In the genomic region with DNA sequence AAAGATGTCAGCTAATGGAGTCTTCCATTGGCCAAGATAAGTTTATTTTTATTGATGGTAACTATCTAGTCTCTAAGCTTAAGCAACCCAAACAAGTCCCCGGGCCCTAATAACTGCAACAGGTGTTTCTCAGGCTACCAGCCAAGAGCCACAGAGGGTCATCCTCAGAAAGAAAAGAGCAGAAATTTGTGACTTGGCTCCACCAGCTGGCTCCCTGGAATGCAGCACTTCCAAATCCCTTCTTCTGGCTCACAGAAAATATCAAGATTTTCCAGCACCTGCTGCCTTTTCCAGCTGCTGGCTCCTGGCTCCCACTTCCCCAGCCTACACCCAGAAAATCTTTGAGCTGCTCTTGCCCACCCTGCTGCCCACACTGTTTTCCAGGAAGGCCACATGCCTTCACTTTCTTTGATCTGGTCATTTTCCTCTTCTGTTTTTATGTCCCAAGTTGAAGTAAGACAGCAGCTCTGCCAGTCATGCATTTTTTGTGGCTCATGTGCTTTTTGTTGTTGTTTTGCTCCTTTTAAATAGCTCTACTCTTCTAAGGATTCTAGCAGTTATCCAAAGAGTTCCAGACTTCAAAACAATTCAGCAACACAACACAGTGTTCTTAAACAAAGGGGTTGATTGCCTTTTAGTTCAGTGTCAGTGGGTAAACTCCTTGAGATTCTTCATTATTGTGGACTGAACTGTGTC, we compare ENCODE assay signal across 15 cellular contexts.
DNase-seq lines count a peak whose midpoint lies in the region; ATAC-seq, FAIRE-seq and TF ChIP-seq lines count a peak whose summit lies in the region.
"Had no signal": no experiment of that assay in that cellular context is flagged by ENCODE, and none has a peak within 500 bp of the region (broad histone marks: within the 10 kb centered on the region; RNA-seq: fewer than 3 reads in every experiment).

No MANE protein-coding gene starts in this region.

- H3K36me3 ChIP-seq in H1 (ENCODE audit: control insufficient read depth in 2 of 4, insufficient read depth in 4 of 4, low read length in 3 of 4) = no peaks in the 10 kb centered on the region
- H3K36me3 ChIP-seq in sigmoid colon = no peaks in the 10 kb centered on the region
- no peaks in the 10 kb centered on the region for H3K36me3 ChIP-seq in prostate gland
- H3K36me3 ChIP-seq: colonic mucosa, thyroid gland had no signal

- H3K4me2 ChIP-seq in H1 (ENCODE audit: insufficient read depth in 1 of 2, low read depth in 2 of 2, low read length in 2 of 2) = no peak overlapping the region

- H4K91ac ChIP-seq in H1 (replicated peaks; ENCODE audit: insufficient read length, low read length) = no peak overlapping the region

- H3K14ac ChIP-seq in H1 (ENCODE audit: insufficient read length) = no peak overlapping the region

- H3K27ac ChIP-seq in H1 (ENCODE audit: low read depth, low read length) (no peak overlapping the region), sigmoid colon (no peak overlapping the region), prostate gland (no peak overlapping the region)
- H3K27ac ChIP-seq: colonic mucosa, thyroid gland had no signal

- peaks cover 23 to 33% of the 10 kb centered on the region in 2 donors for H3K36me3 Mint-ChIP-seq in activated naive CD4-positive, alpha-beta T cell treated with anti-CD3 and anti-CD28 coated beads, Interleukin-2, amount 50 U/mL, for 72 hours

- 0 out of 2 replicates have a peak overlapping the region, but pooled peaks have one; percentile 47 for H2AFZ ChIP-seq in H1 (ENCODE audit: low read length)

- CTCF ChIA-PET in H1 (lab: Charles Lee; ENCODE audit: partially characterized antibody) = interaction anchor here (0.5 to 1.6 kb wide), 14 partner anchors 10 to 472 kb away, joined by 3 to 7 read pairs (median 3); no protein-coding TSS in a partner anchor

- H3K9me3 ChIP-seq in H1 (ENCODE audit: insufficient read depth in 2 of 2, low read depth in 1 of 2, low read length in 1 of 2) (no peaks in the 10 kb centered on the region), sigmoid colon (peaks cover 0 to 4% (median 0%) of the 10 kb centered on the region in 4 donors), prostate gland (no peaks in the 10 kb centered on the region)
- H3K9me3 ChIP-seq: colonic mucosa, thyroid gland had no signal

- no peak for TF ChIP-seq POLR2A in H1 (IDR thresholded peaks at IDR 0.05; ENCODE audit: control extremely low read depth in 1 of 2, low read depth in 2 of 2, low read length in 2 of 2)
- no peak for TF ChIP-seq POLR2A in sigmoid colon (IDR thresholded peaks at IDR 0.05)
- no peak for TF ChIP-seq POLR2A in prostate gland (IDR thresholded peaks at IDR 0.05)

- H2BK20ac ChIP-seq in H1 (ENCODE audit: low read length) = no peak overlapping the region

- H3K23ac ChIP-seq in H1 (ENCODE audit: insufficient read length) = no peak overlapping the region

- FAIRE-seq in H1 (lab: Jason Lieb, UNC) = peak; percentile 36
- FAIRE-seq: K562 had no signal

- peak; percentile 10 to 51 (median 42) for TF ChIP-seq CTCF in H1 (IDR thresholded peaks at IDR 0.05; ENCODE audit: control extremely low read depth in 1 of 3, insufficient read depth in 1 of 3, low read depth in 1 of 3, low read length in 3 of 3)
- TF ChIP-seq CTCF in sigmoid colon (IDR thresholded peaks at IDR 0.05) = no peak
- no peak for TF ChIP-seq CTCF in prostate gland (IDR thresholded peaks at IDR 0.05)

- H4K8ac ChIP-seq in H1 (ENCODE audit: extremely low read depth, insufficient read depth, low read length) = no peak overlapping the region

- H3K27me3 ChIP-seq in H1 (replicated peaks in 1 of 4; ENCODE audit: control insufficient read depth in 3 of 4, extremely low read depth in 1 of 4, insufficient read depth in 3 of 4, low read length in 3 of 4) (no peaks in the 10 kb centered on the region), sigmoid colon (no peaks in the 10 kb centered on the region), prostate gland (replicated peaks; ENCODE audit: insufficient read depth) (no peaks in the 10 kb centered on the region)
- H3K27me3 ChIP-seq: colonic mucosa, thyroid gland had no signal

- peak; percentile 3 for DNase-seq in NCI-H1092 (lab: John Stamatoyannopoulos, UW)
- DNase-seq in NCI-H1092 treated with DMSO at 0.1 percent for 48 hours (lab: John Stamatoyannopoulos, UW) = no peak
- peak; percentile 5 for DNase-seq in NCI-H69 (lab: John Stamatoyannopoulos, UW)
- DNase-seq in H1 (ENCODE audit: low read depth in 1 of 2, low spot score in 2 of 2) = no peak
- peak; percentile 85 for DNase-seq in sigmoid colon
- DNase-seq in activated naive CD4-positive, alpha-beta T cell treated with anti-CD3 and anti-CD28 coated beads, Interleukin-2, amount 50 U/mL, for 72 hours (ENCODE audit: low spot score in 2 of 2) = no peak
- no peak for DNase-seq in prostate gland (ENCODE audit: low spot score)
- DNase-seq: colonic mucosa; naive thymus-derived CD8-positive, alpha-beta T cell; NCI-H2029; small intestine; thyroid gland had no signal

- peaks cover 14 to 20% of the 10 kb centered on the region in 2 donors for H3K9me3 Mint-ChIP-seq in activated naive CD4-positive, alpha-beta T cell treated with anti-CD3 and anti-CD28 coated beads, Interleukin-2, amount 50 U/mL, for 72 hours

- no peak overlapping the region for H3K9ac ChIP-seq in H1 (replicated peaks in 1 of 4; ENCODE audit: extremely low read depth in 1 of 4, low read depth in 3 of 4, low read length in 3 of 4)

- no peak overlapping the region for H3K18ac ChIP-seq in H1 (ENCODE audit: extremely low read depth, low read length)

- intact Hi-C loops in sigmoid colon (cut with DNase I) = no loop called here
- intact Hi-C loops in prostate gland (cut with DNase I) = no loop called here

- H3K4me1 ChIP-seq in H1 (replicated peaks in 1 of 4; ENCODE audit: control insufficient read depth in 3 of 4, insufficient read depth in 4 of 4, low read length in 3 of 4) (no peaks in the 10 kb centered on the region; a peak in 1 of 7 replicates), sigmoid colon (peaks cover 0 to 5% (median 2%) of the 10 kb centered on the region in 4 donors), prostate gland (replicated peaks) (no peaks in the 10 kb centered on the region)
- H3K4me1 ChIP-seq: colonic mucosa, thyroid gland had no signal

- no peak overlapping the region for H2BK15ac ChIP-seq in H1 (ENCODE audit: low read length)

- POLR2A ChIA-PET in H1 (lab: Charles Lee; ENCODE audit: partially characterized antibody) = no interaction called here

- ATAC-seq in HG03354 (IDR thresholded peaks at IDR 0.05; ENCODE audit: poor library complexity, severe bottlenecking, unreplicated experiment) = no peak
- no peak for ATAC-seq in activated naive CD4-positive, alpha-beta T cell treated with anti-CD3 and anti-CD28 coated beads, Interleukin-2, amount 50 U/mL, for 72 hours
- ATAC-seq: K562; naive thymus-derived CD8-positive, alpha-beta T cell had no signal

- H3K79me2 ChIP-seq in H1 (ENCODE audit: control insufficient read depth in 1 of 2, insufficient read depth in 2 of 2, low read length in 2 of 2) = no peaks in the 10 kb centered on the region

- no peaks in the 10 kb centered on the region for H3K79me1 ChIP-seq in H1 (ENCODE audit: low read depth, low read length)

- no peaks in the 10 kb centered on the region for H4K20me1 ChIP-seq in H1 (replicated peaks in 1 of 2; ENCODE audit: control insufficient read depth in 1 of 2, insufficient read depth in 2 of 2, low read length in 2 of 2)

- WGBS in H1 (ENCODE audit: extremely low coverage in 1 of 2, insufficient coverage in 1 of 2, insufficient read length in 1 of 2, insufficient replicate concordance in 2 of 2, low coverage in 1 of 2, low lambda C conversion rate in 2 of 2, missing lambda C conversion rate in 1 of 2), 2 experiments = 85% methylated on average over 1 of the region's 1 CpG; no CpG with 5 or more reads in 1 of the 2 experiments
- 15 to 60% methylated on average over 1 of the region's 1 CpG for WGBS in sigmoid colon, 2 donors
- 19% methylated on average over 1 of the region's 1 CpG for WGBS in prostate gland

- H3K4me3 ChIP-seq in H1 (ENCODE audit: extremely low read depth in 1 of 4, insufficient read depth in 2 of 4, low read depth in 3 of 4, low read length in 4 of 4) (no peak overlapping the region), sigmoid colon (no peak overlapping the region), prostate gland (no peak overlapping the region)
- H3K4me3 ChIP-seq: colonic mucosa, K562, thyroid gland had no signal

- H2BK5ac ChIP-seq in H1 (ENCODE audit: low read depth, low read length) = no peak overlapping the region

- no peak overlapping the region for H2BK12ac ChIP-seq in H1 (ENCODE audit: low read depth, low read length)

- H3K27ac Mint-ChIP-seq in activated naive CD4-positive, alpha-beta T cell treated with anti-CD3 and anti-CD28 coated beads, Interleukin-2, amount 50 U/mL, for 72 hours = peak overlapping the region in 1 of 2 donors; percentile 88
- H3K27ac Mint-ChIP-seq: activated naive CD8-positive, alpha-beta T cell; naive thymus-derived CD8-positive, alpha-beta T cell had no signal

- H3K23me2 ChIP-seq in H1 (ENCODE audit: low read depth, low read length) = no peaks in the 10 kb centered on the region

- H2BK120ac ChIP-seq in H1 (replicated peaks; ENCODE audit: low read depth, low read length) = no peak overlapping the region

- no peak overlapping the region for H4K5ac ChIP-seq in H1 (ENCODE audit: insufficient read length, low read depth, low read length)

- H3K4ac ChIP-seq in H1 (replicated peaks; ENCODE audit: insufficient read length, low read depth, low read length) = no peak overlapping the region

- no peak overlapping the region for H3K56ac ChIP-seq in H1 (replicated peaks; ENCODE audit: insufficient read length, low read depth, low read length)

- TF ChIP-seq EP300 in H1 (IDR thresholded peaks at IDR 0.05; ENCODE audit: borderline replicate concordance in 1 of 2, low read depth in 2 of 2, low read length in 2 of 2) (no peak), sigmoid colon (IDR thresholded peaks at IDR 0.05) (no peak)

- peak; percentile 78 to 79 for TF ChIP-seq RAD21 in H1 (IDR thresholded peaks at IDR 0.05 in 1 of 2, conservative IDR thresholded peaks at IDR 0.05 in 1 of 2; ENCODE audit: low read depth in 2 of 2, low read length in 2 of 2)

- H2AK5ac ChIP-seq in H1 (ENCODE audit: low read depth, low read length) = no peak overlapping the region

TF ChIP-seq in H1, 55 proteins besides CTCF, POLR2A, EP300 and RAD21 (continues in another document):
- TF ChIP-seq, protein P1, sequence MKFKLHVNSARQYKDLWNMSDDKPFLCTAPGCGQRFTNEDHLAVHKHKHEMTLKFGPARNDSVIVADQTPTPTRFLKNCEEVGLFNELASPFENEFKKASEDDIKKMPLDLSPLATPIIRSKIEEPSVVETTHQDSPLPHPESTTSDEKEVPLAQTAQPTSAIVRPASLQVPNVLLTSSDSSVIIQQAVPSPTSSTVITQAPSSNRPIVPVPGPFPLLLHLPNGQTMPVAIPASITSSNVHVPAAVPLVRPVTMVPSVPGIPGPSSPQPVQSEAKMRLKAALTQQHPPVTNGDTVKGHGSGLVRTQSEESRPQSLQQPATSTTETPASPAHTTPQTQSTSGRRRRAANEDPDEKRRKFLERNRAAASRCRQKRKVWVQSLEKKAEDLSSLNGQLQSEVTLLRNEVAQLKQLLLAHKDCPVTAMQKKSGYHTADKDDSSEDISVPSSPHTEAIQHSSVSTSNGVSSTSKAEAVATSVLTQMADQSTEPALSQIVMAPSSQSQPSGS (IDR thresholded peaks at IDR 0.05; ENCODE audit: low read length) = no peak
- TF ChIP-seq TEAD4 (IDR thresholded peaks at IDR 0.05; ENCODE audit: low read depth, low read length) (peak; percentile 65; the same call in 1 of the 2 replicates), TCF12 (IDR thresholded peaks at IDR 0.05; ENCODE audit: low read depth, low read length) (0 out of 2 replicates have a peak, but pooled peaks have one; percentile 58)

Comparison
In these comparisons a context has a peak if more than half of its experiments do, and no peak if none do; other contexts are left out.
1. DNase-seq: peak in NCI-H1092 (single experiment), NCI-H69 (single experiment) and sigmoid colon (single experiment); none in NCI-H1092 treated with DMSO at 0.1 percent for 48 hours (single experiment), H1 (0 of 2), activated naive CD4-positive, alpha-beta T cell treated with anti-CD3 and anti-CD28 coated beads, Interleukin-2, amount 50 U/mL, for 72 hours (0 of 2) and prostate gland (single experiment).
2. CTCF ChIP-seq: peak in H1 (3 of 3); none in sigmoid colon (0 of 4) and prostate gland (0 of 4).